9 cellular contexts compared by ENCODE assay signal in genomic region chr2:106085441-106085911, GRCh38.
A peak's percentile ranks its signal among the peaks of the same experiment; 100 is the strongest.
DNase-seq lines count a peak whose midpoint lies in the region; ATAC-seq and TF ChIP-seq lines count a peak whose summit lies in the region.
"Had no signal": no experiment of that assay in that cellular context is flagged by ENCODE, and none has a peak within 500 bp of the region (broad histone marks: within the 10 kb centered on the region; RNA-seq: fewer than 3 reads in every experiment).

No MANE protein-coding gene starts in this region.

- no peak for TF ChIP-seq POLR2A in gastroesophageal sphincter (IDR thresholded peaks at IDR 0.05)

- DNase-seq in GM10266 (ENCODE audit: extremely low spot score) (peak; percentile 37), LNCaP clone FGC (ENCODE audit: low read depth) (peak; percentile 22), SW 1271 (lab: John Stamatoyannopoulos, UW) (no peak)
- peak; percentile 52 to 67 for DNase-seq in activated T-cell treated with anti-CD3 and anti-CD28 coated beads, Interleukin-2, amount 50 U/mL, for 48 hours
- DNase-seq in stimulated activated CD4-positive, alpha-beta T cell treated with anti-CD3 and anti-CD28 coated beads, Interleukin-4, amount 100 ng/mL, for 24 hours = peak; percentile 67
- DNase-seq: naive B cell had no signal

- H3K4me3 ChIP-seq in LNCaP clone FGC (ENCODE audit: low read depth, low read length) (no peak overlapping the region), gastroesophageal sphincter (no peak overlapping the region)

- peaks cover 0 to 12% (median 0%) of the 10 kb centered on the region in 3 donors for H3K4me1 ChIP-seq in gastroesophageal sphincter

- no peak for ATAC-seq in gastroesophageal sphincter
- ATAC-seq in GM18858 (IDR thresholded peaks at IDR 0.05; ENCODE audit: unreplicated experiment) = no peak
- no peak for ATAC-seq in GM21526 (IDR thresholded peaks at IDR 0.05; ENCODE audit: low FRiP score, unreplicated experiment)

- H3K27me3 ChIP-seq in gastroesophageal sphincter = no peaks in the 10 kb centered on the region

- no peaks in the 10 kb centered on the region for H3K9me3 ChIP-seq in gastroesophageal sphincter

- WGBS in gastroesophageal sphincter (ENCODE audit: low coverage in 1 of 2), 2 donors = 39 to 43% methylated on average over 8 of the region's 8 CpGs

- TF ChIP-seq CTCF in GM10266 (IDR thresholded peaks at IDR 0.05; ENCODE audit: control insufficient read depth, insufficient read depth, low read depth, missing control alignments) = peak; percentile 35
- peak; percentile 67 for TF ChIP-seq CTCF in LNCaP clone FGC (IDR thresholded peaks at IDR 0.05; ENCODE audit: control insufficient read depth, extremely low read depth, insufficient read depth)
- peak; percentile 19 to 53 (median 43) for TF ChIP-seq CTCF in gastroesophageal sphincter (IDR thresholded peaks at IDR 0.05)

- no peak overlapping the region for H3K27ac ChIP-seq in gastroesophageal sphincter

- no peak for TF ChIP-seq EP300 in gastroesophageal sphincter (IDR thresholded peaks at IDR 0.05)

- no peaks in the 10 kb centered on the region for H3K36me3 ChIP-seq in gastroesophageal sphincter

Comparison
In these comparisons a context has a peak if more than half of its experiments do, and no peak if none do; other contexts are left out.
1. DNase-seq: peak in GM10266 (single experiment), LNCaP clone FGC (single experiment), activated T-cell treated with anti-CD3 and anti-CD28 coated beads, Interleukin-2, amount 50 U/mL, for 48 hours (2 of 2) and stimulated activated CD4-positive, alpha-beta T cell treated with anti-CD3 and anti-CD28 coated beads, Interleukin-4, amount 100 ng/mL, for 24 hours (single experiment); none in SW 1271 (0 of 2).
2. Peak in every context shown above with its lines, with median percentiles within 50 percentile points of each other: CTCF ChIP-seq.